Comparison of ENCODE assay signal across 33 cellular contexts in the genomic region with DNA sequence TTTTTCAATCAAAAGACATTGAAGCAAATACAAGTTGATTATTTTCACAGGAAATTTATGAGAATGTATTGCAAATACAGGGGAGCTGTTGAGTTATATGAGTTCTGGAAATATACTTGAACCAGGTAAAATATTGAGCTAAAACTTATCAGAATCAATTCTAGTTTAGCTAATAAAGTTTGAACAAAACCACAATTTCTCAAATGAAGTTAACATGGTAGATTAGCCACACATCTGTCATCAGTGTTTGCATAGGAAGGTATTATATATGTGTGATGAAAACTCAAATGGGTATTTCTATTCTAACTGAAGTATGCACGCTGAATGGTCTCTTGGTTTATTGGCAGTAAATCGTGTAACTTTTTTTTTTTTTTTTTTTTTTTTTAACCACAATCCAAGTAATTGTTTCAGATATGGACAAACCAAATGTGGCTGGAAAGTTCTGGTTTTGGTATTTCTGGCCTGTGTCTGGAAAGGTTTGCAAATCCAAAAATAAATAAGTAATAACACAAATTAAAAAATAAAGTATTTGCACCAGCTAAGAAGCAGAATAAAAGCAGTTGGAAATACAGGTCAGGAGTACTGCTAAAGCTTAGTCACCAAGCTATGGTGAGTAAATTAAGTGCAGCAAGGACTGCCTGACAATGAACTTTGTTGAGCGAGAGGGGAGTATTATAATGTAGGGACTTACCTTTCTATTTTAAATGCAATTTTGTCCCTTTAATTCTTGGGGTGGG.
"Had no signal": no experiment of that assay in that cellular context is flagged by ENCODE, and none has a peak within 500 bp of the region (broad histone marks: within the 10 kb centered on the region; RNA-seq: fewer than 3 reads in every experiment).

No MANE protein-coding gene starts in this region.

- H3K4me1 Mint-ChIP-seq: activated CD4-positive, alpha-beta T cell treated with anti-CD3 and anti-CD28 coated beads for 36 hours; activated CD4-positive, alpha-beta T cell treated with anti-CD3 and anti-CD28 coated beads, Interleukin-2, amount 10 ng/mL, durations not matched to agents 24 days and 14 days; activated CD8-positive, alpha-beta memory T cell treated with anti-CD3 and anti-CD28 coated beads, Interleukin-2, amount 10 ng/mL, durations not matched to agents 7 days and 5 days; activated naive CD4-positive, alpha-beta T cell treated with anti-CD3 and anti-CD28 coated beads, Interleukin-2, amount 50 U/mL, for 24 hours; activated naive CD8-positive, alpha-beta T cell treated with anti-CD3 and anti-CD28 coated beads for 36 hours; activated naive CD8-positive, alpha-beta T cell treated with anti-CD3 and anti-CD28 coated beads, Interleukin-2, amount 50 U/mL, for 24 hours had no signal

- H3K27me3 Mint-ChIP-seq: activated CD4-positive, alpha-beta memory T cell treated with anti-CD3 and anti-CD28 coated beads for 36 hours; activated CD4-positive, alpha-beta T cell treated with anti-CD3 and anti-CD28 coated beads, Interleukin-2, amount 10 ng/mL, durations not matched to agents 24 days and 14 days; activated CD8-positive, alpha-beta memory T cell treated with anti-CD3 and anti-CD28 coated beads, Interleukin-2, amount 10 ng/mL, durations not matched to agents 7 days and 5 days; activated naive CD8-positive, alpha-beta T cell treated with anti-CD3 and anti-CD28 coated beads, Interleukin-2, amount 50 U/mL, for 24 hours had no signal

- H3K36me3 ChIP-seq: adrenal gland, colonic mucosa, WERI-Rb-1 had no signal

- H3K27me3 ChIP-seq: adrenal gland, body of pancreas, colonic mucosa had no signal

- H3K4me3 ChIP-seq: adrenal gland, body of pancreas, colonic mucosa had no signal

- DNase-seq: activated CD4-positive, alpha-beta memory T cell treated with anti-CD3 and anti-CD28 coated beads for 36 hours; activated CD4-positive, alpha-beta T cell treated with anti-CD3 and anti-CD28 coated beads for 36 hours; activated CD4-positive, alpha-beta T cell treated with anti-CD3 and anti-CD28 coated beads, Interleukin-2, amount 10 ng/mL, durations not matched to agents 24 days and 14 days; activated CD4-positive, CD25-positive, alpha-beta regulatory T cell; activated CD4-positive, CD25-positive, alpha-beta regulatory T cell treated with anti-CD3 and anti-CD28 coated beads, Interleukin-2, amount 50 U/mL, for 72 hours; activated CD8-positive, alpha-beta memory T cell treated with anti-CD3 and anti-CD28 coated beads, Interleukin-2, amount 10 ng/mL, durations not matched to agents 7 days and 5 days; activated CD8-positive, alpha-beta memory T cell treated with anti-CD3 and anti-CD28 coated beads, Interleukin-2, amount 50 U/mL, for 4 hours; activated CD8-positive, alpha-beta T cell treated with anti-CD3 and anti-CD28 coated beads, Interleukin-2, amount 10 ng/mL, durations not matched to agents 7 days and 5 days; activated effector memory CD4-positive, alpha-beta T cell treated with anti-CD3 and anti-CD28 coated beads, Interleukin-2, amount 50 U/mL, for 16 hours; activated naive CD4-positive, alpha-beta T cell treated with anti-CD3 and anti-CD28 coated beads for 36 hours; activated naive CD8-positive, alpha-beta T cell treated with anti-CD3 and anti-CD28 coated beads for 36 hours; activated naive CD8-positive, alpha-beta T cell treated with anti-CD3 and anti-CD28 coated beads, Interleukin-2, amount 50 U/mL, for 24 hours; activated T-cell treated with anti-CD3 and anti-CD28 coated beads, Interleukin-2, amount 50 U/mL, for 1 hour; activated T-cell treated with anti-CD3 and anti-CD28 coated beads, Interleukin-2, amount 50 U/mL, for 48 hours; adrenal gland; amygdala; aorta; body of pancreas; caudate nucleus; colonic mucosa; effector memory CD4-positive, alpha-beta T cell; endodermal cell; foreskin fibroblast; head of caudate nucleus; hippocampal formation; T1000; WERI-Rb-1 had no signal

- FAIRE-seq: frontal cortex had no signal

- H3K4me1 ChIP-seq: adrenal gland, body of pancreas, colonic mucosa had no signal

- ATAC-seq: activated CD4-positive, alpha-beta T cell treated with anti-CD3 and anti-CD28 coated beads for 36 hours; activated CD8-positive, alpha-beta memory T cell treated with anti-CD3 and anti-CD28 coated beads, Interleukin-2, amount 10 ng/mL, durations not matched to agents 7 days and 5 days; activated CD8-positive, alpha-beta T cell treated with anti-CD3 and anti-CD28 coated beads, Interleukin-2, amount 10 ng/mL, durations not matched to agents 7 days and 5 days; activated naive CD8-positive, alpha-beta T cell treated with anti-CD3 and anti-CD28 coated beads, Interleukin-2, amount 50 U/mL, for 24 hours; body of pancreas; esophagus mucosa had no signal

- H3K4me3 Mint-ChIP-seq: activated CD4-positive, alpha-beta memory T cell treated with anti-CD3 and anti-CD28 coated beads for 36 hours; activated CD4-positive, alpha-beta T cell treated with anti-CD3 and anti-CD28 coated beads for 36 hours; activated CD4-positive, alpha-beta T cell treated with anti-CD3 and anti-CD28 coated beads, Interleukin-2, amount 10 ng/mL, durations not matched to agents 24 days and 14 days; activated CD8-positive, alpha-beta memory T cell treated with anti-CD3 and anti-CD28 coated beads, Interleukin-2, amount 10 ng/mL, durations not matched to agents 7 days and 5 days; activated CD8-positive, alpha-beta T cell treated with anti-CD3 and anti-CD28 coated beads, Interleukin-2, amount 10 ng/mL, durations not matched to agents 7 days and 5 days; activated naive CD4-positive, alpha-beta T cell treated with anti-CD3 and anti-CD28 coated beads for 36 hours; activated naive CD4-positive, alpha-beta T cell treated with anti-CD3 and anti-CD28 coated beads, Interleukin-2, amount 50 U/mL, for 24 hours; activated naive CD8-positive, alpha-beta T cell treated with anti-CD3 and anti-CD28 coated beads for 36 hours; activated naive CD8-positive, alpha-beta T cell treated with anti-CD3 and anti-CD28 coated beads, Interleukin-2, amount 50 U/mL, for 24 hours; activated T-helper 1 cell treated with anti-CD3 and anti-CD28 coated beads, Interleukin-12 subunit alpha, Interleukin-12 subunit beta, Interleukin-2, Interleukin-4 antibody, amounts not matched to agents 30 ng/mL and 10 ng/mL and 1 ng/mL, durations not matched to agents 14 hours and 24 hours and 36 hours; endodermal cell; T-helper 2 cell treated with Interferon-gamma antibody and Interleukin-4, amounts not matched to agents 5 μg/mL and 100 μg/mL, for 36 hours had no signal

- H3K9me3 Mint-ChIP-seq: activated CD4-positive, alpha-beta memory T cell treated with anti-CD3 and anti-CD28 coated beads for 36 hours; activated CD4-positive, alpha-beta T cell treated with anti-CD3 and anti-CD28 coated beads, Interleukin-2, amount 10 ng/mL, durations not matched to agents 24 days and 14 days; activated naive CD4-positive, alpha-beta T cell treated with anti-CD3 and anti-CD28 coated beads for 36 hours; activated naive CD4-positive, alpha-beta T cell treated with anti-CD3 and anti-CD28 coated beads, Interleukin-2, amount 50 U/mL, for 24 hours; activated naive CD8-positive, alpha-beta T cell treated with anti-CD3 and anti-CD28 coated beads for 36 hours; activated naive CD8-positive, alpha-beta T cell treated with anti-CD3 and anti-CD28 coated beads, Interleukin-2, amount 50 U/mL, for 24 hours; activated T-helper 1 cell treated with anti-CD3 and anti-CD28 coated beads, Interleukin-12 subunit alpha, Interleukin-12 subunit beta, Interleukin-2, Interleukin-4 antibody, amounts not matched to agents 30 ng/mL and 10 ng/mL and 1 ng/mL, durations not matched to agents 14 hours and 24 hours and 36 hours; activated T-helper 2 cell treated with anti-CD3 and anti-CD28 coated beads, Interferon-gamma antibody, Interleukin-2, Interleukin-4, amounts not matched to agents 10 μg/mL and 5 μg/mL and 100 μg/mL, durations not matched to agents 14 hours and 24 hours and 36 hours; endodermal cell; T-helper 2 cell treated with Interferon-gamma antibody and Interleukin-4, amounts not matched to agents 5 μg/mL and 100 μg/mL, for 36 hours had no signal

- H3K36me3 Mint-ChIP-seq: activated CD4-positive, alpha-beta memory T cell treated with anti-CD3 and anti-CD28 coated beads for 36 hours; activated CD8-positive, alpha-beta memory T cell treated with anti-CD3 and anti-CD28 coated beads, Interleukin-2, amount 10 ng/mL, durations not matched to agents 7 days and 5 days; activated naive CD4-positive, alpha-beta T cell treated with anti-CD3 and anti-CD28 coated beads, Interleukin-2, amount 50 U/mL, for 24 hours; activated naive CD8-positive, alpha-beta T cell treated with anti-CD3 and anti-CD28 coated beads for 36 hours had no signal

- H3K9me3 ChIP-seq: adrenal gland, body of pancreas, colonic mucosa had no signal

- H3K27ac Mint-ChIP-seq: activated CD4-positive, alpha-beta memory T cell treated with anti-CD3 and anti-CD28 coated beads for 36 hours; activated CD4-positive, alpha-beta T cell treated with anti-CD3 and anti-CD28 coated beads for 36 hours; activated CD4-positive, alpha-beta T cell treated with anti-CD3 and anti-CD28 coated beads, Interleukin-2, amount 10 ng/mL, durations not matched to agents 24 days and 14 days; activated CD8-positive, alpha-beta memory T cell treated with anti-CD3 and anti-CD28 coated beads, Interleukin-2, amount 10 ng/mL, durations not matched to agents 7 days and 5 days; activated CD8-positive, alpha-beta T cell treated with anti-CD3 and anti-CD28 coated beads, Interleukin-2, amount 10 ng/mL, durations not matched to agents 7 days and 5 days; activated naive CD4-positive, alpha-beta T cell treated with anti-CD3 and anti-CD28 coated beads for 36 hours; activated naive CD4-positive, alpha-beta T cell treated with anti-CD3 and anti-CD28 coated beads, Interleukin-2, amount 50 U/mL, for 24 hours; activated naive CD8-positive, alpha-beta T cell treated with anti-CD3 and anti-CD28 coated beads for 36 hours; activated naive CD8-positive, alpha-beta T cell treated with anti-CD3 and anti-CD28 coated beads, Interleukin-2, amount 50 U/mL, for 24 hours; activated T-helper 1 cell treated with anti-CD3 and anti-CD28 coated beads, Interleukin-12 subunit alpha, Interleukin-12 subunit beta, Interleukin-2, Interleukin-4 antibody, amounts not matched to agents 30 ng/mL and 10 ng/mL and 1 ng/mL, durations not matched to agents 14 hours and 24 hours and 36 hours; activated T-helper 2 cell treated with anti-CD3 and anti-CD28 coated beads, Interferon-gamma antibody, Interleukin-2, Interleukin-4, amounts not matched to agents 10 μg/mL and 5 μg/mL and 100 μg/mL, durations not matched to agents 14 hours and 24 hours and 36 hours; endodermal cell; T-helper 2 cell treated with Interferon-gamma antibody and Interleukin-4, amounts not matched to agents 5 μg/mL and 100 μg/mL, for 36 hours had no signal

- H3K27ac ChIP-seq: adrenal gland, body of pancreas, colonic mucosa, WERI-Rb-1 had no signal
